ENCODE assay signal across 8 cellular contexts in genomic region chr22:40819741-40820140, GRCh38.
DNase-seq lines count a peak whose midpoint lies in the region; ATAC-seq and TF ChIP-seq lines count a peak whose summit lies in the region.

No MANE protein-coding gene starts in this region.

- no peaks in the 10 kb centered on the region for H4K20me1 ChIP-seq in OCI-LY1 (ENCODE audit: insufficient read depth, low read length)

- H3K4me3 ChIP-seq in OCI-LY1 (ENCODE audit: low read depth, low read length, poor library complexity, severe bottlenecking): peak overlapping the region; percentile 98
- H3K4me3 ChIP-seq in mucosa of rectum (ENCODE audit: low read length in 2 of 2): peak overlapping the region; percentile 69 to 91

- H3K4me1 ChIP-seq in OCI-LY1 (ENCODE audit: insufficient read depth, low read length, severe bottlenecking): peaks cover 33% of the 10 kb centered on the region
- peaks cover 16 to 19% of the 10 kb centered on the region in 2 donors for H3K4me1 ChIP-seq in mucosa of rectum (ENCODE audit: control insufficient read depth in 2 of 2, insufficient read depth in 2 of 2, low read length in 2 of 2)

- peaks cover 41% of the 10 kb centered on the region for H3K4me1 Mint-ChIP-seq in activated T-cell treated with anti-CD3 and anti-CD28 coated beads, Interleukin-2, amount 50 U/mL, for 24 hours (ENCODE audit: low read depth)

- no peak for DNase-seq in activated T-cell treated with anti-CD3 and anti-CD28 coated beads, Interleukin-2, amount 50 U/mL, for 24 hours
- DNase-seq in activated T-cell treated with anti-CD3 and anti-CD28 coated beads for 4 hours (no peak), dedifferentiated amniotic fluid mesenchymal stem cell (ENCODE audit: extremely low spot score) (peak; percentile 31), T-helper 9 cell (no peak), amygdala (lab: John Stamatoyannopoulos, UW) (no peak)

- H3F3A ChIP-seq in OCI-LY1 (ENCODE audit: insufficient read depth, low read length): peaks cover 11% of the 10 kb centered on the region

- no peaks in the 10 kb centered on the region for H3K27me3 ChIP-seq in OCI-LY1 (ENCODE audit: insufficient read depth, low read length)
- no peaks in the 10 kb centered on the region for H3K27me3 ChIP-seq in mucosa of rectum (ENCODE audit: control insufficient read depth in 2 of 2, insufficient read depth in 2 of 2, low read length in 2 of 2)

- H3K27ac Mint-ChIP-seq in activated T-cell treated with anti-CD3 and anti-CD28 coated beads, Interleukin-2, amount 50 U/mL, for 24 hours: peak overlapping the region; percentile 97

- peaks cover 39% of the 10 kb centered on the region for H3K79me2 ChIP-seq in OCI-LY1 (ENCODE audit: insufficient read depth, low read length)

- H3K36me3 Mint-ChIP-seq in activated T-cell treated with anti-CD3 and anti-CD28 coated beads, Interleukin-2, amount 50 U/mL, for 24 hours (ENCODE audit: low read depth): peaks cover 54% of the 10 kb centered on the region

- TF ChIP-seq CTCF in OCI-LY1 (IDR thresholded peaks at IDR 0.05; ENCODE audit: low read length): no peak

- no peak for ATAC-seq in GM18867 (IDR thresholded peaks at IDR 0.05; ENCODE audit: unreplicated experiment)

- H3K36me3 ChIP-seq in OCI-LY1 (ENCODE audit: insufficient read depth, low read length): peaks cover 40% of the 10 kb centered on the region
- H3K36me3 ChIP-seq in mucosa of rectum (ENCODE audit: control insufficient read depth in 2 of 2, insufficient read depth in 2 of 2, low read length in 2 of 2): peaks cover 0 to 9% of the 10 kb centered on the region in 2 donors

- H3K9me2 ChIP-seq in OCI-LY1 (ENCODE audit: low read depth, low read length): no peaks in the 10 kb centered on the region

- peak overlapping the region; percentile 54 for H3K27ac ChIP-seq in OCI-LY1 (ENCODE audit: low read depth, low read length, poor library complexity, severe bottlenecking)
- H3K27ac ChIP-seq in mucosa of rectum (ENCODE audit: low read depth in 2 of 2, low read length in 2 of 2): peak overlapping the region in 1 of 2 donors; percentile 61

- peak overlapping the region; percentile 71; the same call in 1 of the 2 replicates for H2AFZ ChIP-seq in OCI-LY1 (ENCODE audit: low read length)

- H3K9ac ChIP-seq in OCI-LY1 (ENCODE audit: low read length) (peak overlapping the region; percentile 93), mucosa of rectum (ENCODE audit: low read depth in 1 of 2, low read length in 2 of 2) (peak overlapping the region; percentile 55 to 64)

- no peaks in the 10 kb centered on the region for H3K9me3 ChIP-seq in OCI-LY1 (ENCODE audit: low read length)
- no peaks in the 10 kb centered on the region for H3K9me3 ChIP-seq in mucosa of rectum (ENCODE audit: control insufficient read depth in 2 of 2, low read length in 2 of 2)

- H3K27me3 Mint-ChIP-seq in activated T-cell treated with anti-CD3 and anti-CD28 coated beads, Interleukin-2, amount 50 U/mL, for 24 hours: no peaks in the 10 kb centered on the region

- H3K9me3 Mint-ChIP-seq in activated T-cell treated with anti-CD3 and anti-CD28 coated beads, Interleukin-2, amount 50 U/mL, for 24 hours: no peaks in the 10 kb centered on the region

- H3K4me2 ChIP-seq in OCI-LY1 (ENCODE audit: low read length): peak overlapping the region; percentile 97

- peak overlapping the region; percentile 96 for H3K4me3 Mint-ChIP-seq in activated T-cell treated with anti-CD3 and anti-CD28 coated beads, Interleukin-2, amount 50 U/mL, for 24 hours
